Comparison of ENCODE assay signal across 8 cellular contexts in the genomic region with DNA sequence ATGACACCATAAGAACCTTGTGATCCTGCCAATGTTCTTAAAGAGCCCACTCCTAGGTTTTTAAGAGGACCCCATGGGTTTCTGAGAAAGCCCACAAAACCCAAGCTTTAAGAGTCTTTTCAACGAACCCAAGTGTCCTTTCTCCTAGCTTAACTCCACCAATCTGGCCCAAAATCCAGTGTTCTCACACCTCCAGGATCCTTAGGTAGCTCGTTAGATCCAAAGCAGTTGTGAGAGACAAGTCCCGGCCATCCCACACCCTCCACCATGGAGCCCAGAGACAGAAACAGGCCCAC. TPM values are rescaled to one million over a fixed set of nuclear protein-coding genes. Genes with fewer than 3 reads are reported as not detected.
DNase-seq lines count a peak whose midpoint lies in the region; ATAC-seq, FAIRE-seq and TF ChIP-seq lines count a peak whose summit lies in the region.

No MANE protein-coding gene starts in this region.

- DNase-seq in Panc1 (ENCODE audit: low read depth, low spot score) (no peak), epithelial cell of proximal tubule (ENCODE audit: low read depth) (no peak), frontal cortex (ENCODE audit: low spot score in 2 of 2) (no peak), NCI-H1436 (lab: John Stamatoyannopoulos, UW) (no peak), AG20443 (ENCODE audit: low spot score) (no peak), lower leg skin (ENCODE audit: low spot score in 2 of 2) (no peak)

- ATAC-seq in Panc1, result no peak

- CTCF ChIA-PET in Panc1 (lab: Charles Lee), result no interaction called here

- intact Hi-C loops in Panc1 (cut with micrococcal nuclease; ENCODE audit: unreplicated experiment), result no loop called here
- intact Hi-C loops in lower leg skin (cut with DNase I; ENCODE audit: low total_unique reads), result no loop called here

- FAIRE-seq in frontal cortex (lab: Jason Lieb, UNC), result no peak

- TF ChIP-seq CTCF in Panc1 (IDR thresholded peaks at IDR 0.05) (no peak), epithelial cell of proximal tubule (conservative IDR thresholded peaks at IDR 0.05; ENCODE audit: low read depth, low read length) (no peak), lower leg skin (IDR thresholded peaks at IDR 0.05) (no peak)

- H3K36me3 ChIP-seq in ES-I3 (ENCODE audit: insufficient read depth, low read length) (peaks cover 10% of the 10 kb centered on the region), Panc1 (ENCODE audit: control insufficient read depth, insufficient read depth, low read length) (no peaks in the 10 kb centered on the region; the same call in 1 of the 2 replicates), rectal smooth muscle tissue (ENCODE audit: control insufficient read depth, insufficient read depth, low read length) (peaks cover 39% of the 10 kb centered on the region)

- in situ Hi-C loops in Panc1 (cut with HindIII; ENCODE audit: low pct_unique_long_range_greater_than_20kb, low sequenced_read_pairs), result no loop called here

- 58 to 59% methylated on average over 3 of the region's 3 CpGs for WGBS in lower leg skin, 2 donors

- TF ChIP-seq POLR2A in lower leg skin (IDR thresholded peaks at IDR 0.05), result no peak

- peak overlapping the region; percentile 56; the same call in 1 of the 2 replicates for H3K9ac ChIP-seq in ES-I3 (ENCODE audit: low read depth, low read length)
- peak overlapping the region; percentile 18 for H3K9ac ChIP-seq in rectal smooth muscle tissue (ENCODE audit: low read length)

- POLR2A ChIA-PET in Panc1 (lab: Charles Lee), result no interaction called here

- H3K27me3 ChIP-seq in Panc1 (ENCODE audit: control insufficient read depth, insufficient read depth, low read length) (no peaks in the 10 kb centered on the region), rectal smooth muscle tissue (ENCODE audit: control insufficient read depth, insufficient read depth, low read length) (no peaks in the 10 kb centered on the region)

- H3K4me1 ChIP-seq in ES-I3 (ENCODE audit: insufficient read depth, low read length), result no peaks in the 10 kb centered on the region
- peaks cover 14% of the 10 kb centered on the region for H3K4me1 ChIP-seq in Panc1 (ENCODE audit: control insufficient read depth, insufficient read depth, low read length)
- H3K4me1 ChIP-seq in rectal smooth muscle tissue (ENCODE audit: control insufficient read depth, insufficient read depth, low read length), result peaks cover 9% of the 10 kb centered on the region

- H3K9me3 ChIP-seq in ES-I3 (ENCODE audit: control insufficient read depth, insufficient read depth, low read length) (no peaks in the 10 kb centered on the region), Panc1 (ENCODE audit: control insufficient read depth, insufficient read depth, low read depth, low read length) (no peaks in the 10 kb centered on the region)

- H3K4me3 ChIP-seq in Panc1 (ENCODE audit: low read depth in 2 of 2, low read length in 2 of 2) (peak overlapping the region in 1 of 2 experiments; percentile 77; a peak in 2 of 4 replicates), epithelial cell of proximal tubule (ENCODE audit: low read depth, low read length) (peak overlapping the region; percentile 88), rectal smooth muscle tissue (ENCODE audit: low read length) (peak overlapping the region; percentile 70), lower leg skin (ENCODE audit: low read depth, poor library complexity, severe bottlenecking) (no peak overlapping the region)

- H3K27ac ChIP-seq in Panc1 (ENCODE audit: low read length) (peak overlapping the region; percentile 78), rectal smooth muscle tissue (ENCODE audit: low read depth, low read length) (peak overlapping the region; percentile 88)

- BruUV-seq in Panc1 (replicated peaks; lab: Mats Ljungman, UMichigan), result no TSS peak

RNA-seq across cellular contexts. Expression of a gene that starts 1.7 kb away (rescaled TPM):
- total RNA-seq in Panc1 (2021; ENCODE audit: unreplicated experiment), result 56.2 TPM
- 57.3 TPM for polyA plus RNA-seq in Panc1 (2012; ENCODE audit: insufficient read length)
- 19.1 and 42.5 TPM in 2 replicates for total RNA-seq in epithelial cell of proximal tubule
- 16.3 TPM for total RNA-seq in frontal cortex
- total RNA-seq in lower leg skin, result 10 to 100 TPM; 18.4 to 31.1 (median 20.5) TPM

RNA-seq across cellular contexts. Expression of a gene that starts 13.6 kb away (rescaled TPM):
- total RNA-seq in Panc1 (2021; ENCODE audit: unreplicated experiment), result 39.3 TPM
- 47.6 TPM for polyA plus RNA-seq in Panc1 (2012; ENCODE audit: insufficient read length)
- 20.2 and 24.6 TPM in 2 replicates for total RNA-seq in epithelial cell of proximal tubule
- total RNA-seq in frontal cortex, result 2.4 TPM
- total RNA-seq in lower leg skin, result 10 to 100 TPM; 14.3 to 28.1 (median 21.1) TPM

RNA-seq across cellular contexts. Expression of a gene that starts 18.6 kb away (rescaled TPM):
- total RNA-seq in Panc1 (2021; ENCODE audit: unreplicated experiment) (158 TPM), epithelial cell of proximal tubule (107 and 145 TPM in 2 replicates), frontal cortex (24.1 TPM), lower leg skin (100 to 1,000 TPM in 2 of 4 donors, 10 to 100 TPM in 2; 88.6 to 105 (median 98.8) TPM)
- 185 TPM for polyA plus RNA-seq in Panc1 (2012; ENCODE audit: insufficient read length)

RNA-seq across cellular contexts. Expression of a gene that starts 22.0 kb away (rescaled TPM):
- total RNA-seq in Panc1 (2021; ENCODE audit: unreplicated experiment) (47.2 TPM), epithelial cell of proximal tubule (6.8 and 10.3 TPM in 2 replicates), frontal cortex (15.5 TPM), lower leg skin (10 to 100 TPM; 24.1 to 49.3 (median 29.3) TPM)
- polyA plus RNA-seq in Panc1 (2012; ENCODE audit: insufficient read length), result 10.9 TPM

RNA-seq across cellular contexts. Expression of a gene that starts 22.9 kb away (rescaled TPM):
- total RNA-seq in Panc1 (2021; ENCODE audit: unreplicated experiment) (12.3 TPM), epithelial cell of proximal tubule (10.7 and 15.3 TPM in 2 replicates), frontal cortex (7.7 TPM), lower leg skin (10 to 100 TPM; 18.7 to 25.5 (median 22.9) TPM)
- polyA plus RNA-seq in Panc1 (2012; ENCODE audit: insufficient read length), result 14.8 TPM
